Comparison of ENCODE assay signal across 15 cellular contexts in genomic region chr10:27542812-27543211, GRCh38. TPM values are rescaled to one million over a fixed set of nuclear protein-coding genes. Genes with fewer than 3 reads are reported as not detected.
DNase-seq lines count a peak whose midpoint lies in the region; ATAC-seq and TF ChIP-seq lines count a peak whose summit lies in the region.
"Had no signal": no experiment of that assay in that cellular context is flagged by ENCODE, and none has a peak within 500 bp of the region (broad histone marks: within the 10 kb centered on the region; RNA-seq: fewer than 3 reads in every experiment).

No MANE protein-coding gene starts in this region.

- TF ChIP-seq CTCF in VCaP (conservative IDR thresholded peaks at IDR 0.05): no peak
- no peak for TF ChIP-seq CTCF in fibroblast of lung (conservative IDR thresholded peaks at IDR 0.05 in 1 of 2, IDR thresholded peaks at IDR 0.05 in 1 of 2; ENCODE audit: low read depth in 1 of 2, low read length in 2 of 2)

- H3K4me2 ChIP-seq in fibroblast of lung (ENCODE audit: extremely low read depth, insufficient read depth, low read length): no peak overlapping the region
- H3K4me2 ChIP-seq in mesendoderm (ENCODE audit: low read length): no peak overlapping the region

- no peak overlapping the region for H3K4ac ChIP-seq in mesendoderm (ENCODE audit: low read depth, low read length)

- H3K79me1 ChIP-seq in mesendoderm (ENCODE audit: low read length): no peaks in the 10 kb centered on the region

- no peak overlapping the region for H2BK120ac ChIP-seq in mesendoderm (ENCODE audit: low read depth, low read length)

- H2BK15ac ChIP-seq in mesendoderm (replicated peaks; ENCODE audit: low read depth): no peak overlapping the region

- peak; percentile 27 for DNase-seq in NCI-H82 (lab: John Stamatoyannopoulos, UW)
- DNase-seq in NCI-H82 treated with DMSO at 0.1 percent for 48 hours (lab: John Stamatoyannopoulos, UW; ENCODE audit: unreplicated experiment): no peak
- peak; percentile 25 to 60 for DNase-seq in fibroblast of lung (ENCODE audit: low read depth in 2 of 2)
- peak; percentile 15 for DNase-seq in skeletal muscle cell (ENCODE audit: low read depth)
- no peak for DNase-seq in NCI-H1436 (lab: John Stamatoyannopoulos, UW)
- DNase-seq in mesendoderm: no peak
- DNase-seq: activated CD4-positive, alpha-beta T cell treated with anti-CD3 and anti-CD28 coated beads, Interleukin-2, amount 50 U/mL, for 1 hour; activated effector memory CD4-positive, alpha-beta T cell treated with anti-CD3 and anti-CD28 coated beads, Interleukin-2, amount 50 U/mL, for 16 hours; cerebellar nuclear complex; KBM-7; NCI-H524 treated with DMSO at 0.1 percent for 48 hours; posterior cingulate gyrus had no signal

- no peak overlapping the region for H3K23ac ChIP-seq in mesendoderm (ENCODE audit: low read length)

- no peak overlapping the region for H2BK5ac ChIP-seq in mesendoderm (ENCODE audit: low read length)

- no peak overlapping the region for H2AK5ac ChIP-seq in mesendoderm (ENCODE audit: low read length)

- no peak for ATAC-seq in HG03439 (IDR thresholded peaks at IDR 0.05; ENCODE audit: unreplicated experiment)

- peak overlapping the region; percentile 97; the same call in 1 of the 2 replicates for H3K27ac ChIP-seq in VCaP
- H3K27ac ChIP-seq in fibroblast of lung (ENCODE audit: insufficient read depth, low read length): no peak overlapping the region
- H3K27ac ChIP-seq in mesendoderm (ENCODE audit: low read depth, low read length): no peak overlapping the region
- H3K27ac ChIP-seq: tibial nerve had no signal

- H3K4me3 ChIP-seq in fibroblast of lung (replicated peaks in 1 of 4; ENCODE audit: control extremely low read depth in 1 of 4, insufficient read depth in 1 of 4, low read depth in 3 of 4, low read length in 4 of 4) (no peak overlapping the region), skeletal muscle cell (ENCODE audit: low read depth, low read length) (no peak overlapping the region), mesendoderm (ENCODE audit: low read length) (no peak overlapping the region)
- H3K4me3 ChIP-seq: tibial nerve had no signal

- H4K8ac ChIP-seq in mesendoderm (ENCODE audit: low read depth, low read length): no peak overlapping the region

- H4K5ac ChIP-seq in mesendoderm (ENCODE audit: low read length): no peak overlapping the region

- H3K79me2 ChIP-seq in fibroblast of lung (ENCODE audit: control insufficient read depth, insufficient read depth, low read length) (no peaks in the 10 kb centered on the region), mesendoderm (ENCODE audit: control insufficient read depth, insufficient read depth, low read length) (no peaks in the 10 kb centered on the region)

- no peak overlapping the region for H3K18ac ChIP-seq in mesendoderm (ENCODE audit: low read length)

- H3K9ac ChIP-seq in fibroblast of lung (ENCODE audit: insufficient read depth, low read length) (no peak overlapping the region), mesendoderm (ENCODE audit: low read length) (no peak overlapping the region)

- H3K4me1 ChIP-seq in fibroblast of lung (ENCODE audit: control insufficient read depth, extremely low read depth, insufficient read depth, low read length) (no peaks in the 10 kb centered on the region), mesendoderm (ENCODE audit: control insufficient read depth, low read depth, low read length) (no peaks in the 10 kb centered on the region)
- H3K4me1 ChIP-seq: tibial nerve had no signal

- no peak overlapping the region for H3K56ac ChIP-seq in mesendoderm (ENCODE audit: low read length)

- H3K9me3 ChIP-seq in fibroblast of lung (ENCODE audit: control insufficient read depth, insufficient read depth, low read depth, low read length): no peaks in the 10 kb centered on the region
- H3K9me3 ChIP-seq: tibial nerve had no signal

- H3K27me3 ChIP-seq in fibroblast of lung (ENCODE audit: control insufficient read depth, insufficient read depth, low read length) (no peaks in the 10 kb centered on the region), mesendoderm (ENCODE audit: insufficient read depth, low read length, poor library complexity) (no peaks in the 10 kb centered on the region)
- H3K27me3 ChIP-seq: tibial nerve had no signal

- H2AFZ ChIP-seq in fibroblast of lung (ENCODE audit: low read length): no peak overlapping the region

- no peaks in the 10 kb centered on the region for H4K20me1 ChIP-seq in fibroblast of lung (ENCODE audit: control insufficient read depth, extremely low read depth, insufficient read depth, low read length)

- H3K36me3 ChIP-seq in fibroblast of lung (ENCODE audit: control insufficient read depth, insufficient read depth, low read length): peaks cover 4% of the 10 kb centered on the region
- H3K36me3 ChIP-seq in mesendoderm (ENCODE audit: control insufficient read depth, insufficient read depth, low read length): no peaks in the 10 kb centered on the region

- no CpG with 5 or more reads among the region's 2 CpGs for WGBS in mesendoderm (ENCODE audit: extremely low coverage, insufficient coverage, low lambda C conversion rate)

RNA-seq across cellular contexts. Expression of gene RAB18, which starts 38.7 kb away (rescaled TPM):
- total RNA-seq in fibroblast of lung: 36.0 and 42.1 TPM in 2 replicates
- polyA plus RNA-seq in fibroblast of lung: 74.4 and 95.2 TPM in 2 replicates
- 78.8 and 83.1 TPM in 2 replicates for polyA plus RNA-seq in fibroblast of lung (2012)
- 1.3 and 1.7 TPM in 2 replicates for polyA minus RNA-seq in fibroblast of lung (ENCODE audit: low replicate concordance)
- polyA plus RNA-seq in mesendoderm (2013, experiment 1 of 2): 84.1 TPM
- polyA plus RNA-seq in mesendoderm (2013, experiment 2 of 2): 82.3 TPM

Comparison
In these comparisons a context has a peak if more than half of its experiments do, and no peak if none do; other contexts are left out.
1. DNase-seq: peak in NCI-H82 (single experiment), fibroblast of lung (2 of 2) and skeletal muscle cell (single experiment); none in NCI-H82 treated with DMSO at 0.1 percent for 48 hours (single experiment), NCI-H1436 (single experiment) and mesendoderm (single experiment).